ENCODE assay signal across 8 cellular contexts in genomic region chr7:112603673-112604072, GRCh38.
"Had no signal": no experiment of that assay in that cellular context is flagged by ENCODE, and none has a peak within 500 bp of the region (broad histone marks: within the 10 kb centered on the region; RNA-seq: fewer than 3 reads in every experiment).

No MANE protein-coding gene starts in this region.

- FAIRE-seq: G401.6, GM12878, GM12891, GM12892, GM18507, GM19239 had no signal

- DNase-seq: GDM1, GF-D8 had no signal

- H3K4me3 ChIP-seq: GM12878 had no signal

- ATAC-seq: GM12878 had no signal
